In genomic region chr17:80600586-80600985, GRCh38 we compare ENCODE assay signal across 24 cellular contexts. TPM values are rescaled to one million over a fixed set of nuclear protein-coding genes. Genes with fewer than 3 reads are reported as not detected.
DNase-seq lines count a peak whose midpoint lies in the region; ATAC-seq and TF ChIP-seq lines count a peak whose summit lies in the region.
"Had no signal": no experiment of that assay in that cellular context is flagged by ENCODE, and none has a peak within 500 bp of the region (broad histone marks: within the 10 kb centered on the region; RNA-seq: fewer than 3 reads in every experiment).

No MANE protein-coding gene starts in this region.

- H4K20me1 ChIP-seq in MM.1S (ENCODE audit: insufficient read depth, low read length), result peaks cover 3% of the 10 kb centered on the region; the same call in 1 of the 2 replicates

- peak overlapping the region in 1 of 2 donors; percentile 33 for H3K9ac ChIP-seq in duodenal mucosa (ENCODE audit: low read depth in 1 of 2, low read length in 2 of 2)
- H3K9ac ChIP-seq in MM.1S (ENCODE audit: low read length), result no peak overlapping the region
- H3K9ac ChIP-seq: BLaER1, KMS-11 had no signal

- H3K36me3 ChIP-seq in KOPT-K1 (ENCODE audit: insufficient read depth, low read length), result no peaks in the 10 kb centered on the region
- H3K36me3 ChIP-seq in duodenal mucosa (ENCODE audit: control insufficient read depth in 1 of 2, insufficient read depth in 2 of 2, low read length in 2 of 2), result no peaks in the 10 kb centered on the region
- H3K36me3 ChIP-seq in MM.1S (replicated peaks; ENCODE audit: insufficient read depth, low read length), result no peaks in the 10 kb centered on the region

- H3K27ac ChIP-seq in KOPT-K1 (ENCODE audit: low read depth, low read length, poor library complexity, severe bottlenecking), result peak overlapping the region; percentile 70
- no peak overlapping the region for H3K27ac ChIP-seq in duodenal mucosa (ENCODE audit: low read depth, low read length)
- H3K27ac ChIP-seq in MM.1S (ENCODE audit: low read length), result no peak overlapping the region
- H3K27ac ChIP-seq: BLaER1, KMS-11 had no signal

- no peaks in the 10 kb centered on the region for H3K9me3 Mint-ChIP-seq in activated CD8-positive, alpha-beta T cell treated with anti-CD3 and anti-CD28 coated beads, Interleukin-2, amount 10 ng/mL, durations not matched to agents 7 days and 5 days (ENCODE audit: insufficient read depth)
- H3K9me3 Mint-ChIP-seq in activated CD8-positive, alpha-beta T cell treated with anti-CD3 and anti-CD28 coated beads for 36 hours, result no peaks in the 10 kb centered on the region
- peaks cover 3% of the 10 kb centered on the region for H3K9me3 Mint-ChIP-seq in neural crest cell
- H3K9me3 Mint-ChIP-seq: activated T-cell treated with anti-CD3 and anti-CD28 coated beads, Interleukin-2, amount 50 U/mL, for 4 hours; stimulated activated memory B cell treated with anti-CD40 and anti-IgM and Interleukin-4, amounts not matched to agents 10 μg/mL and 1 μg/mL and 100 μg/mL, for 72 hours had no signal

- H3K27ac Mint-ChIP-seq in activated CD8-positive, alpha-beta T cell treated with anti-CD3 and anti-CD28 coated beads, Interleukin-2, amount 10 ng/mL, durations not matched to agents 7 days and 5 days, result peak overlapping the region; percentile 85
- no peak overlapping the region for H3K27ac Mint-ChIP-seq in activated CD8-positive, alpha-beta T cell treated with anti-CD3 and anti-CD28 coated beads for 36 hours
- H3K27ac Mint-ChIP-seq in neural crest cell (ENCODE audit: unreplicated experiment), result peak overlapping the region; percentile 43
- H3K27ac Mint-ChIP-seq: stimulated activated memory B cell treated with anti-CD40 and anti-IgM and Interleukin-4, amounts not matched to agents 10 μg/mL and 1 μg/mL and 100 μg/mL, for 72 hours had no signal

- no peaks in the 10 kb centered on the region for H3K27me3 ChIP-seq in duodenal mucosa (ENCODE audit: control insufficient read depth in 1 of 2, insufficient read depth in 2 of 2, low read length in 2 of 2)
- H3K27me3 ChIP-seq in MM.1S (replicated peaks; ENCODE audit: insufficient read depth, low read length), result no peaks in the 10 kb centered on the region
- H3K27me3 ChIP-seq: BLaER1 had no signal

- no peak for TF ChIP-seq CTCF in activated CD8-positive, alpha-beta T cell treated with anti-CD3 and anti-CD28 coated beads for 36 hours (IDR thresholded peaks at IDR 0.05)
- TF ChIP-seq CTCF in neural crest cell (conservative IDR thresholded peaks at IDR 0.05) (no peak), MM.1S (IDR thresholded peaks at IDR 0.05; ENCODE audit: low read length) (no peak)

- peaks cover 37 to 38% of the 10 kb centered on the region in 2 donors for H3K4me1 ChIP-seq in duodenal mucosa (ENCODE audit: control insufficient read depth in 1 of 2, insufficient read depth in 2 of 2, low read length in 2 of 2)
- no peaks in the 10 kb centered on the region for H3K4me1 ChIP-seq in MM.1S (ENCODE audit: low read length)

- H3K27me3 Mint-ChIP-seq in activated CD8-positive, alpha-beta T cell treated with anti-CD3 and anti-CD28 coated beads, Interleukin-2, amount 10 ng/mL, durations not matched to agents 7 days and 5 days (ENCODE audit: low read depth), result no peaks in the 10 kb centered on the region
- no peaks in the 10 kb centered on the region for H3K27me3 Mint-ChIP-seq in activated CD8-positive, alpha-beta T cell treated with anti-CD3 and anti-CD28 coated beads for 36 hours
- H3K27me3 Mint-ChIP-seq in neural crest cell (ENCODE audit: low read depth), result no peaks in the 10 kb centered on the region
- H3K27me3 Mint-ChIP-seq: stimulated activated memory B cell treated with anti-CD40 and anti-IgM and Interleukin-4, amounts not matched to agents 10 μg/mL and 1 μg/mL and 100 μg/mL, for 72 hours had no signal

- H3K4me3 ChIP-seq in duodenal mucosa (ENCODE audit: low read depth in 1 of 2, low read length in 2 of 2) (peak overlapping the region; percentile 9 to 35), MM.1S (ENCODE audit: low read length) (no peak overlapping the region)
- H3K4me3 ChIP-seq: BLaER1 had no signal

- peaks cover 21% of the 10 kb centered on the region for H3K36me3 Mint-ChIP-seq in activated CD8-positive, alpha-beta T cell treated with anti-CD3 and anti-CD28 coated beads, Interleukin-2, amount 10 ng/mL, durations not matched to agents 7 days and 5 days (ENCODE audit: low read depth)
- peaks cover 11% of the 10 kb centered on the region for H3K36me3 Mint-ChIP-seq in activated CD8-positive, alpha-beta T cell treated with anti-CD3 and anti-CD28 coated beads for 36 hours (ENCODE audit: low read depth)
- H3K36me3 Mint-ChIP-seq in neural crest cell (ENCODE audit: low read depth), result peaks cover 16% of the 10 kb centered on the region

- no peaks in the 10 kb centered on the region for H3K9me2 ChIP-seq in MM.1S (replicated peaks; ENCODE audit: insufficient read depth, low read length)

- no peak for ATAC-seq in activated CD8-positive, alpha-beta T cell treated with anti-CD3 and anti-CD28 coated beads, Interleukin-2, amount 10 ng/mL, durations not matched to agents 7 days and 5 days
- ATAC-seq in activated CD8-positive, alpha-beta T cell treated with anti-CD3 and anti-CD28 coated beads for 36 hours, result no peak
- ATAC-seq: activated T-cell treated with anti-CD3 and anti-CD28 coated beads, Interleukin-2, amount 50 U/mL, for 4 hours; stimulated activated memory B cell treated with anti-CD40 and anti-IgM and Interleukin-4, amounts not matched to agents 10 μg/mL and 1 μg/mL and 100 μg/mL, for 72 hours had no signal

- no peaks in the 10 kb centered on the region for H3K9me3 ChIP-seq in KOPT-K1 (ENCODE audit: insufficient read depth, low read length, poor library complexity, severe bottlenecking)
- H3K9me3 ChIP-seq in duodenal mucosa (ENCODE audit: control insufficient read depth in 1 of 2, low read length in 2 of 2), result no peaks in the 10 kb centered on the region
- H3K9me3 ChIP-seq in MM.1S (replicated peaks; ENCODE audit: insufficient read depth, low read length), result no peaks in the 10 kb centered on the region

- POLR2A ChIA-PET in activated CD8-positive, alpha-beta T cell treated with anti-CD3 and anti-CD28 coated beads, Interleukin-2, amount 10 ng/mL, durations not matched to agents 7 days and 5 days (lab: Charles Lee), result no interaction called here
- POLR2A ChIA-PET in activated CD8-positive, alpha-beta T cell treated with anti-CD3 and anti-CD28 coated beads for 36 hours (lab: Charles Lee), result no interaction called here

- DNase-seq in activated CD8-positive, alpha-beta T cell treated with anti-CD3 and anti-CD28 coated beads, Interleukin-2, amount 10 ng/mL, durations not matched to agents 7 days and 5 days, result no peak
- no peak for DNase-seq in activated CD8-positive, alpha-beta T cell treated with anti-CD3 and anti-CD28 coated beads for 36 hours
- DNase-seq in neural crest cell (ENCODE audit: low read depth, low spot score) (no peak), KBM-7 (no peak), DMS 273 treated with DMSO at 0.1 percent for 48 hours (lab: John Stamatoyannopoulos, UW) (no peak), MM.1S (no peak)
- DNase-seq: activated naive CD4-positive, alpha-beta T cell treated with anti-CD3 and anti-CD28 coated beads, Interleukin-2, amount 50 U/mL, for 16 hours; activated T-cell treated with anti-CD3 and anti-CD28 coated beads, Interleukin-2, amount 50 U/mL, for 4 hours; caudate nucleus; COR-L47; dermis blood vessel endothelial cell; GOT3; kidney glomerular epithelial cell; mammary epithelial cell; MV-4-11; occipital lobe; retina; RPMI8226; stimulated activated CD4-positive, alpha-beta T cell treated with anti-CD3 and anti-CD28 coated beads, Interleukin-4, amount 100 ng/mL, for 1 hour had no signal

- CTCF ChIA-PET in activated CD8-positive, alpha-beta T cell treated with anti-CD3 and anti-CD28 coated beads, Interleukin-2, amount 10 ng/mL, durations not matched to agents 7 days and 5 days (lab: Charles Lee), result no interaction called here
- CTCF ChIA-PET in activated CD8-positive, alpha-beta T cell treated with anti-CD3 and anti-CD28 coated beads for 36 hours (lab: Charles Lee), result no interaction called here

- no peak overlapping the region for H2AFZ ChIP-seq in MM.1S (ENCODE audit: low read length)

- in situ Hi-C loops in KBM-7 (cut with MboI; ENCODE audit: low pct_unique_long_range_greater_than_20kb, low sequenced_read_pairs), result no loop called here

- H3F3A ChIP-seq in MM.1S (ENCODE audit: insufficient read depth, low read length), result no peaks in the 10 kb centered on the region

- peaks cover 71% of the 10 kb centered on the region for H3K79me2 ChIP-seq in MM.1S (ENCODE audit: low read length)

- H3K4me1 Mint-ChIP-seq in activated CD8-positive, alpha-beta T cell treated with anti-CD3 and anti-CD28 coated beads, Interleukin-2, amount 10 ng/mL, durations not matched to agents 7 days and 5 days (ENCODE audit: low read depth), result peaks cover 81% of the 10 kb centered on the region
- peaks cover 82% of the 10 kb centered on the region for H3K4me1 Mint-ChIP-seq in activated CD8-positive, alpha-beta T cell treated with anti-CD3 and anti-CD28 coated beads for 36 hours (ENCODE audit: low read depth)
- H3K4me1 Mint-ChIP-seq in neural crest cell, result peaks cover 25% of the 10 kb centered on the region

- H3K4me2 ChIP-seq in MM.1S (ENCODE audit: low read depth, low read length), result no peak overlapping the region
- H3K4me2 ChIP-seq: BLaER1, KMS-11 had no signal

- intact Hi-C loops in activated CD8-positive, alpha-beta T cell treated with anti-CD3 and anti-CD28 coated beads for 36 hours (cut with micrococcal nuclease), result no loop called here

- H3K4me3 Mint-ChIP-seq in activated CD8-positive, alpha-beta T cell treated with anti-CD3 and anti-CD28 coated beads, Interleukin-2, amount 10 ng/mL, durations not matched to agents 7 days and 5 days, result no peak overlapping the region
- no peak overlapping the region for H3K4me3 Mint-ChIP-seq in activated CD8-positive, alpha-beta T cell treated with anti-CD3 and anti-CD28 coated beads for 36 hours
- H3K4me3 Mint-ChIP-seq in neural crest cell, result no peak overlapping the region
- H3K4me3 Mint-ChIP-seq: activated T-cell treated with anti-CD3 and anti-CD28 coated beads, Interleukin-2, amount 50 U/mL, for 4 hours; stimulated activated memory B cell treated with anti-CD40 and anti-IgM and Interleukin-4, amounts not matched to agents 10 μg/mL and 1 μg/mL and 100 μg/mL, for 72 hours had no signal

RNA-seq across cellular contexts. Expression of gene RPTOR, which starts 55.9 kb away (rescaled TPM):
- total RNA-seq in activated CD8-positive, alpha-beta T cell treated with anti-CD3 and anti-CD28 coated beads, Interleukin-2, amount 10 ng/mL, durations not matched to agents 7 days and 5 days, result 10 to 100 TPM; 53.1 to 54.0 TPM
- total RNA-seq in activated CD8-positive, alpha-beta T cell treated with anti-CD3 and anti-CD28 coated beads for 36 hours, result 10 to 100 TPM; 45.3 to 49.1 TPM
- 34.0 and 41.1 TPM in 2 replicates for total RNA-seq in neural crest cell
